In genomic region chr9:107755267-107755666, GRCh38 we compare ENCODE assay signal across 11 cellular contexts.
DNase-seq lines count a peak whose midpoint lies in the region; ATAC-seq and TF ChIP-seq lines count a peak whose summit lies in the region.
"Had no signal": no experiment of that assay in that cellular context is flagged by ENCODE, and none has a peak within 500 bp of the region (broad histone marks: within the 10 kb centered on the region; RNA-seq: fewer than 3 reads in every experiment).

No MANE protein-coding gene starts in this region.

- in situ Hi-C loops in brain microvascular endothelial cell (cut with HindIII; ENCODE audit: low pct_ligation_motif_present, low sequenced_read_pairs), result no loop called here

- ATAC-seq in HG02798 (IDR thresholded peaks at IDR 0.05; ENCODE audit: poor library complexity, unreplicated experiment) (no peak), HG02610 (IDR thresholded peaks at IDR 0.05; ENCODE audit: unreplicated experiment) (no peak)

- H3K4me3 ChIP-seq in AG04449 (ENCODE audit: low read depth, low read length) (no peak overlapping the region), brain microvascular endothelial cell (ENCODE audit: low read depth, low read length) (no peak overlapping the region)
- H3K4me3 ChIP-seq: neural progenitor cell had no signal

- CTCF ChIA-PET in AG04449 (lab: Yijun Ruan, JAX), result no interaction called here

- TF ChIP-seq CTCF in AG04449 (IDR thresholded peaks at IDR 0.05; ENCODE audit: insufficient read depth, low read length, missing control alignments) (no peak), brain microvascular endothelial cell (IDR thresholded peaks at IDR 0.05; ENCODE audit: low read depth, low read length, missing control alignments) (no peak)

- no peaks in the 10 kb centered on the region for H3K36me3 ChIP-seq in brain microvascular endothelial cell (replicated peaks)
- H3K36me3 ChIP-seq: BE2C, neural progenitor cell had no signal

- no peaks in the 10 kb centered on the region for H3K27me3 ChIP-seq in brain microvascular endothelial cell (replicated peaks)
- H3K27me3 ChIP-seq: BE2C, neural progenitor cell had no signal

- POLR2A ChIA-PET in AG04449 (lab: Yijun Ruan, JAX), result no interaction called here

- no peak overlapping the region for H3K27ac ChIP-seq in brain microvascular endothelial cell
- H3K27ac ChIP-seq: neural progenitor cell had no signal

- peak; percentile 45 for DNase-seq in AG04449 (ENCODE audit: low read depth, low spot score)
- DNase-seq in LoVo (ENCODE audit: low spot score), result peak; percentile 92
- DNase-seq in brain microvascular endothelial cell, result peak; percentile 25
- DNase-seq in kidney tubule cell (ENCODE audit: low spot score), result peak; percentile 97
- DNase-seq in NCI-H345 treated with DMSO at 0.1 percent for 48 hours (lab: John Stamatoyannopoulos, UW; ENCODE audit: unreplicated experiment), result no peak
- no peak for DNase-seq in amygdala (lab: John Stamatoyannopoulos, UW)
- DNase-seq: BE2C, SHP77 treated with DMSO at 0.1 percent for 48 hours had no signal

Comparison
In these comparisons a context has a peak if more than half of its experiments do, and no peak if none do; other contexts are left out.
1. DNase-seq: peak in AG04449 (single experiment), LoVo (single experiment), brain microvascular endothelial cell (single experiment) and kidney tubule cell (single experiment); none in NCI-H345 treated with DMSO at 0.1 percent for 48 hours (single experiment) and amygdala (0 of 56).